Comparison of ENCODE assay signal across 11 cellular contexts in the genomic region with DNA sequence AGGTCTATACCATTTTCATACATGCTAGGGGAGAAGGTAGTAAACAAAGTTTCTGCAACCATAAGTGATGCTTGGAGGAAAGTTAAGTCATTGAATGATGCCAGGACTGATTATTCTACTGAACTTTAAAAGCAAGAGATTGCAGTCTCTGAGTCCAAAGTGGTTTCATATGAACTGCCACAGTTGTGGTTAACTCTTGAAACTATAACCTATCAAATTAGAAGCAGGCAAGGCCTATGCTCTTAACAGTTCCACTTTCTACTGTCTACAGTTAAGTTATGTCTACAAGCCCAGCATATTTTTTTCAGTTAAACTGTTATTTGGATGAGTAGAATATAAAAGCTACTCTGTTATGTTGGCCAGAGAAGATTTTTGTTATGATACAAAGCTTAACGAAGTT.
DNase-seq lines count a peak whose midpoint lies in the region; ATAC-seq and TF ChIP-seq lines count a peak whose summit lies in the region.
"Had no signal": no experiment of that assay in that cellular context is flagged by ENCODE, and none has a peak within 500 bp of the region (broad histone marks: within the 10 kb centered on the region; RNA-seq: fewer than 3 reads in every experiment).

No MANE protein-coding gene starts in this region.

- no peak overlapping the region for H3K4me3 ChIP-seq in dorsolateral prefrontal cortex
- H3K4me3 ChIP-seq: uterus had no signal

- DNase-seq in fibroblast of gingiva (ENCODE audit: low read depth) (peak; percentile 5), dorsolateral prefrontal cortex (no peak), kidney glomerular epithelial cell (lab: John Stamatoyannopoulos, UW) (no peak), NCI-H146 treated with DMSO at 0.1 percent for 48 hours (lab: John Stamatoyannopoulos, UW; ENCODE audit: unreplicated experiment) (no peak), left ventricle myocardium superior (no peak)
- DNase-seq: activated CD4-positive, CD25-positive, alpha-beta regulatory T cell treated with anti-CD3 and anti-CD28 coated beads, Interleukin-2, amount 50 U/mL, for 72 hours; stimulated activated CD4-positive, alpha-beta T cell treated with anti-CD3 and anti-CD28 coated beads, Interleukin-12 subunit alpha, Interleukin-12 subunit beta, amount 100 ng/mL, for 4 hours; uterus had no signal

- ATAC-seq in GM18867 (IDR thresholded peaks at IDR 0.05; ENCODE audit: unreplicated experiment) (peak; percentile 99), GM21619 (IDR thresholded peaks at IDR 0.05; ENCODE audit: unreplicated experiment) (peak; percentile 99), HG03469 (IDR thresholded peaks at IDR 0.05; ENCODE audit: unreplicated experiment) (peak; percentile 95), left ventricle myocardium superior (no peak)

- TF ChIP-seq CTCF in dorsolateral prefrontal cortex (IDR thresholded peaks at IDR 0.05 in 54 of 56, conservative IDR thresholded peaks at IDR 0.05 in 2 of 56; ENCODE audit: low read depth in 1 of 56, partially characterized antibody in 56 of 56): no peak

- no peaks in the 10 kb centered on the region for H3K27me3 ChIP-seq in dorsolateral prefrontal cortex
- H3K27me3 ChIP-seq: uterus had no signal

- H3K27ac ChIP-seq in dorsolateral prefrontal cortex: no peak overlapping the region
- H3K27ac ChIP-seq: uterus had no signal

- intact Hi-C loops in dorsolateral prefrontal cortex (cut with DNase I) (no loop called here), left ventricle myocardium superior (cut with micrococcal nuclease) (no loop called here)
